ENCODE assay signal across 25 cellular contexts in genomic region chr12:65537978-65538377, GRCh38.
DNase-seq lines count a peak whose midpoint lies in the region; ATAC-seq, FAIRE-seq and TF ChIP-seq lines count a peak whose summit lies in the region.
"Had no signal": no experiment of that assay in that cellular context is flagged by ENCODE, and none has a peak within 500 bp of the region (broad histone marks: within the 10 kb centered on the region; RNA-seq: fewer than 3 reads in every experiment).

No MANE protein-coding gene starts in this region.

- no peak overlapping the region for H3K14ac ChIP-seq in mesenchymal stem cell (ENCODE audit: low read length in 2 of 2)

- intact Hi-C loops in endothelial cell of umbilical vein (cut with micrococcal nuclease) (loop anchor here (1.0 to 10.0 kb wide), 7 partner anchors 19 to 643 kb away; partner anchors contain the start of gene HMGA2), heart right ventricle (cut with DNase I) (no loop called here)

- FAIRE-seq in endothelial cell of umbilical vein (lab: Jason Lieb, UNC): no peak
- FAIRE-seq: A204.1, GM12891 had no signal

- H2AK5ac ChIP-seq in mesenchymal stem cell (ENCODE audit: low read length, severe bottlenecking): peak overlapping the region; percentile 57

- no peak overlapping the region for H3K4me3 ChIP-seq in ACC112 (ENCODE audit: low read depth, low read length)
- H3K4me3 ChIP-seq in endothelial cell of umbilical vein (replicated peaks in 1 of 3; ENCODE audit: insufficient read depth in 1 of 3, low read depth in 1 of 3, low read length in 3 of 3): no peak overlapping the region
- no peak overlapping the region for H3K4me3 ChIP-seq in mesenchymal stem cell (ENCODE audit: insufficient read depth in 1 of 2, low read depth in 1 of 2, low read length in 2 of 2)
- H3K4me3 ChIP-seq in heart right ventricle: no peak overlapping the region
- no peak overlapping the region for H3K4me3 ChIP-seq in MM.1S (ENCODE audit: low read length)
- H3K4me3 ChIP-seq: GM23338, heart left ventricle, right atrium auricular region had no signal

- TF ChIP-seq CTCF in endothelial cell of umbilical vein (IDR thresholded peaks at IDR 0.05; ENCODE audit: extremely low read depth in 1 of 2, insufficient read depth in 1 of 2, low read depth in 1 of 2, low read length in 2 of 2) (no peak), heart right ventricle (IDR thresholded peaks at IDR 0.05) (no peak), MM.1S (IDR thresholded peaks at IDR 0.05; ENCODE audit: low read length) (no peak)

- H3K4me1 ChIP-seq in ACC112 (ENCODE audit: control insufficient read depth, insufficient read depth, low read length, unreplicated experiment) (peaks cover 38% of the 10 kb centered on the region), endothelial cell of umbilical vein (ENCODE audit: control insufficient read depth, extremely low read depth, insufficient read depth, low read length) (peaks cover 49% of the 10 kb centered on the region), mesenchymal stem cell (ENCODE audit: control insufficient read depth, insufficient read depth, low read depth, low read length) (peaks cover 14% of the 10 kb centered on the region), heart right ventricle (peaks cover 0 to 4% (median 0%) of the 10 kb centered on the region in 9 donors), MM.1S (ENCODE audit: low read length) (no peaks in the 10 kb centered on the region)
- H3K4me1 ChIP-seq: right atrium auricular region had no signal

- H3K4me3 Mint-ChIP-seq in activated CD4-positive, alpha-beta T cell treated with anti-CD3 and anti-CD28 coated beads, Interleukin-2, amount 10 ng/mL, durations not matched to agents 7 days and 5 days: no peak overlapping the region
- H3K4me3 Mint-ChIP-seq: activated B cell treated with CpG ODN at 0.5 μM for 24 hours; activated naive CD4-positive, alpha-beta T cell treated with anti-CD3 and anti-CD28 coated beads for 36 hours; activated T-cell treated with anti-CD3 and anti-CD28 coated beads, Interleukin-2, amount 50 U/mL, for 4 hours; CD4-positive, CD25-positive, alpha-beta regulatory T cell; effector memory CD8-positive, alpha-beta T cell; GM23338 had no signal

- no peaks in the 10 kb centered on the region for H3K79me1 ChIP-seq in mesenchymal stem cell (replicated peaks; ENCODE audit: low read length, poor library complexity, severe bottlenecking)

- peak overlapping the region in 1 of 2 experiments; percentile 97 for H2BK12ac ChIP-seq in mesenchymal stem cell (ENCODE audit: low read length in 2 of 2)

- no TSS peak for BruUV-seq in endothelial cell of umbilical vein (replicated peaks; lab: Mats Ljungman, UMichigan)

- CTCF ChIA-PET in endothelial cell of umbilical vein (lab: Charles Lee): no interaction called here
- CTCF ChIA-PET in activated CD4-positive, alpha-beta T cell treated with anti-CD3 and anti-CD28 coated beads, Interleukin-2, amount 10 ng/mL, durations not matched to agents 7 days and 5 days (lab: Charles Lee): no interaction called here

- H3K36me3 Mint-ChIP-seq in activated CD4-positive, alpha-beta T cell treated with anti-CD3 and anti-CD28 coated beads, Interleukin-2, amount 10 ng/mL, durations not matched to agents 7 days and 5 days (ENCODE audit: low read depth): no peaks in the 10 kb centered on the region
- H3K36me3 Mint-ChIP-seq: CD4-positive, CD25-positive, alpha-beta regulatory T cell had no signal

- H3K18ac ChIP-seq in mesenchymal stem cell (ENCODE audit: low read depth in 1 of 2, low read length in 2 of 2): peak overlapping the region; percentile 12 to 56

- POLR2A ChIA-PET in endothelial cell of umbilical vein (lab: Charles Lee): no interaction called here
- POLR2A ChIA-PET in activated CD4-positive, alpha-beta T cell treated with anti-CD3 and anti-CD28 coated beads, Interleukin-2, amount 10 ng/mL, durations not matched to agents 7 days and 5 days (lab: Charles Lee): no interaction called here

- H3K36me3 ChIP-seq in ACC112 (ENCODE audit: insufficient read depth, low read length): peaks cover 18% of the 10 kb centered on the region
- H3K36me3 ChIP-seq in endothelial cell of umbilical vein (ENCODE audit: control insufficient read depth in 2 of 2, extremely low read depth in 1 of 2, insufficient read depth in 2 of 2, low read length in 2 of 2): no peaks in the 10 kb centered on the region
- H3K36me3 ChIP-seq in mesenchymal stem cell (ENCODE audit: control insufficient read depth in 1 of 2, insufficient read depth in 2 of 2, low read depth in 1 of 2, low read length in 2 of 2): no peaks in the 10 kb centered on the region
- H3K36me3 ChIP-seq in heart right ventricle: no peaks in the 10 kb centered on the region
- H3K36me3 ChIP-seq in MM.1S (replicated peaks; ENCODE audit: insufficient read depth, low read length): no peaks in the 10 kb centered on the region
- H3K36me3 ChIP-seq: heart left ventricle, right atrium auricular region had no signal

- no CpG with 5 or more reads among the region's 1 CpG for WGBS in mesenchymal stem cell
- WGBS in heart right ventricle, 2 donors: 94 to 100% methylated on average over 1 of the region's 1 CpG

- H2BK120ac ChIP-seq in mesenchymal stem cell (ENCODE audit: low read depth, low read length): no peak overlapping the region

- no peaks in the 10 kb centered on the region for H3K9me2 ChIP-seq in MM.1S (replicated peaks; ENCODE audit: insufficient read depth, low read length)

- peak overlapping the region in 1 of 2 experiments; percentile 84 for H3K4ac ChIP-seq in mesenchymal stem cell (ENCODE audit: low read depth in 1 of 2, low read length in 2 of 2)

- peaks cover 13% of the 10 kb centered on the region for H3K9me3 Mint-ChIP-seq in activated CD4-positive, alpha-beta T cell treated with anti-CD3 and anti-CD28 coated beads, Interleukin-2, amount 10 ng/mL, durations not matched to agents 7 days and 5 days

- peak overlapping the region; percentile 60 for H2BK5ac ChIP-seq in mesenchymal stem cell (ENCODE audit: low read depth, low read length, poor library complexity, severe bottlenecking)

- H3K9me3 ChIP-seq in endothelial cell of umbilical vein (replicated peaks; ENCODE audit: control insufficient read depth, insufficient read depth, low read length) (peaks cover 6% of the 10 kb centered on the region), mesenchymal stem cell (ENCODE audit: control insufficient read depth, low read length) (peaks cover 54% of the 10 kb centered on the region), heart right ventricle (peaks cover 0 to 32% (median 17%) of the 10 kb centered on the region in 11 donors), MM.1S (replicated peaks; ENCODE audit: insufficient read depth, low read length) (no peaks in the 10 kb centered on the region)

- peak overlapping the region; percentile 22 for H4K91ac ChIP-seq in mesenchymal stem cell (ENCODE audit: low read length)

- no peaks in the 10 kb centered on the region for H3K4me1 Mint-ChIP-seq in activated CD4-positive, alpha-beta T cell treated with anti-CD3 and anti-CD28 coated beads, Interleukin-2, amount 10 ng/mL, durations not matched to agents 7 days and 5 days
- H3K4me1 Mint-ChIP-seq: activated B cell treated with CpG ODN at 0.5 μM for 24 hours had no signal

- no peaks in the 10 kb centered on the region for H3K79me2 ChIP-seq in ACC112 (ENCODE audit: control insufficient read depth, insufficient read depth, low read length, unreplicated experiment)
- H3K79me2 ChIP-seq in endothelial cell of umbilical vein (ENCODE audit: control insufficient read depth, insufficient read depth, low read length): no peaks in the 10 kb centered on the region
- H3K79me2 ChIP-seq in MM.1S (ENCODE audit: low read length): no peaks in the 10 kb centered on the region

- no peak overlapping the region for H3K27ac Mint-ChIP-seq in activated CD4-positive, alpha-beta T cell treated with anti-CD3 and anti-CD28 coated beads, Interleukin-2, amount 10 ng/mL, durations not matched to agents 7 days and 5 days
- H3K27ac Mint-ChIP-seq: activated B cell treated with CpG ODN at 0.5 μM for 24 hours; activated naive CD4-positive, alpha-beta T cell treated with anti-CD3 and anti-CD28 coated beads for 36 hours; CD4-positive, CD25-positive, alpha-beta regulatory T cell; effector memory CD8-positive, alpha-beta T cell; GM23338 had no signal

- H3K9ac ChIP-seq in endothelial cell of umbilical vein (replicated peaks; ENCODE audit: extremely low read depth, insufficient read depth, low read length) (no peak overlapping the region), mesenchymal stem cell (ENCODE audit: low read length) (peak overlapping the region; percentile 56), MM.1S (ENCODE audit: low read length) (no peak overlapping the region)

- H2AFZ ChIP-seq in ACC112 (ENCODE audit: low read length, unreplicated experiment) (no peak overlapping the region), endothelial cell of umbilical vein (ENCODE audit: low read depth, low read length) (no peak overlapping the region), mesenchymal stem cell (ENCODE audit: low read depth, low read length) (no peak overlapping the region), MM.1S (ENCODE audit: low read length) (no peak overlapping the region)

- H3F3A ChIP-seq in MM.1S (ENCODE audit: insufficient read depth, low read length): no peaks in the 10 kb centered on the region

- no peak for ATAC-seq in heart right ventricle
- ATAC-seq: activated T-cell treated with anti-CD3 and anti-CD28 coated beads, Interleukin-2, amount 50 U/mL, for 4 hours; effector memory CD8-positive, alpha-beta T cell; GM23338; heart left ventricle had no signal

- peak overlapping the region; percentile 20 for H4K8ac ChIP-seq in mesenchymal stem cell (ENCODE audit: low read length)

- no peaks in the 10 kb centered on the region for H3K27me3 ChIP-seq in ACC112 (ENCODE audit: insufficient read depth, low read length)
- H3K27me3 ChIP-seq in endothelial cell of umbilical vein (ENCODE audit: control insufficient read depth in 2 of 2, insufficient read depth in 2 of 2, low read length in 2 of 2): no peaks in the 10 kb centered on the region
- no peaks in the 10 kb centered on the region for H3K27me3 ChIP-seq in mesenchymal stem cell (ENCODE audit: control insufficient read depth in 1 of 2, insufficient read depth in 1 of 2, low read length in 2 of 2)
- no peaks in the 10 kb centered on the region for H3K27me3 ChIP-seq in heart right ventricle
- H3K27me3 ChIP-seq in MM.1S (replicated peaks; ENCODE audit: insufficient read depth, low read length): no peaks in the 10 kb centered on the region
- H3K27me3 ChIP-seq: heart left ventricle, right atrium auricular region had no signal

- no peak overlapping the region for H3K4me2 ChIP-seq in endothelial cell of umbilical vein (ENCODE audit: insufficient read depth, low read length)
- H3K4me2 ChIP-seq in mesenchymal stem cell (ENCODE audit: low read length, poor library complexity, severe bottlenecking): no peak overlapping the region
- H3K4me2 ChIP-seq in MM.1S (ENCODE audit: low read depth, low read length): no peak overlapping the region
- H3K4me2 ChIP-seq: GM23338 had no signal

- peak overlapping the region; percentile 99 for H3K27ac ChIP-seq in ACC112 (ENCODE audit: low read depth, low read length)
- H3K27ac ChIP-seq in endothelial cell of umbilical vein (ENCODE audit: insufficient read depth, low read depth, low read length): peak overlapping the region; percentile 98
- peak overlapping the region; percentile 97 for H3K27ac ChIP-seq in mesenchymal stem cell (ENCODE audit: low read length, poor library complexity, severe bottlenecking)
- no peak overlapping the region for H3K27ac ChIP-seq in substantia nigra (ENCODE audit: low read depth, low read length, poor library complexity, severe bottlenecking)
- H3K27ac ChIP-seq in heart right ventricle: peak overlapping the region in 1 of 10 donors; percentile 42
- no peak overlapping the region for H3K27ac ChIP-seq in MM.1S (ENCODE audit: low read length)
- H3K27ac ChIP-seq: right atrium auricular region had no signal

- no peak for TF ChIP-seq POLR2A in endothelial cell of umbilical vein (IDR thresholded peaks at IDR 0.05; ENCODE audit: low read depth, low read length)

- H3K9me1 ChIP-seq in endothelial cell of umbilical vein (replicated peaks; ENCODE audit: control insufficient read depth, extremely low read depth, insufficient read depth, low read length): no peaks in the 10 kb centered on the region

- H3K23ac ChIP-seq in mesenchymal stem cell (ENCODE audit: low read length in 2 of 2): no peak overlapping the region

- no peaks in the 10 kb centered on the region for H4K20me1 ChIP-seq in endothelial cell of umbilical vein (replicated peaks; ENCODE audit: control insufficient read depth, extremely low read depth, insufficient read depth, low read length)
- H4K20me1 ChIP-seq in MM.1S (ENCODE audit: insufficient read depth, low read length): no peaks in the 10 kb centered on the region

- DNase-seq in M059J (ENCODE audit: low read depth): peak; percentile 46
- no peak for DNase-seq in endothelial cell of umbilical vein (ENCODE audit: low read depth, low spot score)
- no peak for DNase-seq in mesenchymal stem cell
- DNase-seq in activated CD4-positive, alpha-beta T cell treated with anti-CD3 and anti-CD28 coated beads, Interleukin-2, amount 10 ng/mL, durations not matched to agents 7 days and 5 days: no peak
- DNase-seq in substantia nigra (lab: John Stamatoyannopoulos, UW): no peak
- no peak for DNase-seq in heart right ventricle
- DNase-seq in MM.1S: no peak
- DNase-seq: activated B cell treated with CpG ODN at 0.5 μM for 24 hours; activated naive CD4-positive, alpha-beta T cell treated with anti-CD3 and anti-CD28 coated beads for 36 hours; activated T-cell treated with anti-CD3 and anti-CD28 coated beads, Interleukin-2, amount 50 U/mL, for 4 hours; amygdala; CD4-positive, CD25-positive, alpha-beta regulatory T cell; cerebellar nuclear complex; DMS153; effector memory CD8-positive, alpha-beta T cell; heart left ventricle; NCI-H187 treated with DMSO at 0.1 percent for 48 hours; NCI-H2227 treated with DMSO at 0.1 percent for 48 hours; nucleus accumbens; stimulated activated CD4-positive, alpha-beta T cell treated with anti-CD3 and anti-CD28 coated beads, Interleukin-15, amount 100 ng/mL, for 24 hours had no signal

- H2BK15ac ChIP-seq in mesenchymal stem cell (ENCODE audit: low read depth, poor library complexity, severe bottlenecking): no peak overlapping the region

- no peaks in the 10 kb centered on the region for H3K27me3 Mint-ChIP-seq in activated CD4-positive, alpha-beta T cell treated with anti-CD3 and anti-CD28 coated beads, Interleukin-2, amount 10 ng/mL, durations not matched to agents 7 days and 5 days
- H3K27me3 Mint-ChIP-seq: activated B cell treated with CpG ODN at 0.5 μM for 24 hours had no signal

- dilution Hi-C loops in endothelial cell of umbilical vein (cut with MboI; ENCODE audit: extremely low pct_ligation_motif_present, low sequenced_read_pairs): no loop called here

Comparison
In these comparisons a context has a peak if more than half of its experiments do, and no peak if none do; other contexts are left out.
1. H3K27ac ChIP-seq: peak in ACC112 (single experiment), endothelial cell of umbilical vein (single experiment) and mesenchymal stem cell (single experiment); none in substantia nigra (single experiment) and MM.1S (single experiment).